Comparison of ENCODE assay signal across 1 cellular context in genomic region chr15:42547926-42548257, GRCh38.
TF ChIP-seq lines count a peak whose summit lies in the region.

No MANE protein-coding gene starts in this region.

TF ChIP-seq in HCT116, 20 proteins besides CTCF, POLR2A, EP300 and RAD21 (continued from another document):
- TF ChIP-seq, protein P1, sequence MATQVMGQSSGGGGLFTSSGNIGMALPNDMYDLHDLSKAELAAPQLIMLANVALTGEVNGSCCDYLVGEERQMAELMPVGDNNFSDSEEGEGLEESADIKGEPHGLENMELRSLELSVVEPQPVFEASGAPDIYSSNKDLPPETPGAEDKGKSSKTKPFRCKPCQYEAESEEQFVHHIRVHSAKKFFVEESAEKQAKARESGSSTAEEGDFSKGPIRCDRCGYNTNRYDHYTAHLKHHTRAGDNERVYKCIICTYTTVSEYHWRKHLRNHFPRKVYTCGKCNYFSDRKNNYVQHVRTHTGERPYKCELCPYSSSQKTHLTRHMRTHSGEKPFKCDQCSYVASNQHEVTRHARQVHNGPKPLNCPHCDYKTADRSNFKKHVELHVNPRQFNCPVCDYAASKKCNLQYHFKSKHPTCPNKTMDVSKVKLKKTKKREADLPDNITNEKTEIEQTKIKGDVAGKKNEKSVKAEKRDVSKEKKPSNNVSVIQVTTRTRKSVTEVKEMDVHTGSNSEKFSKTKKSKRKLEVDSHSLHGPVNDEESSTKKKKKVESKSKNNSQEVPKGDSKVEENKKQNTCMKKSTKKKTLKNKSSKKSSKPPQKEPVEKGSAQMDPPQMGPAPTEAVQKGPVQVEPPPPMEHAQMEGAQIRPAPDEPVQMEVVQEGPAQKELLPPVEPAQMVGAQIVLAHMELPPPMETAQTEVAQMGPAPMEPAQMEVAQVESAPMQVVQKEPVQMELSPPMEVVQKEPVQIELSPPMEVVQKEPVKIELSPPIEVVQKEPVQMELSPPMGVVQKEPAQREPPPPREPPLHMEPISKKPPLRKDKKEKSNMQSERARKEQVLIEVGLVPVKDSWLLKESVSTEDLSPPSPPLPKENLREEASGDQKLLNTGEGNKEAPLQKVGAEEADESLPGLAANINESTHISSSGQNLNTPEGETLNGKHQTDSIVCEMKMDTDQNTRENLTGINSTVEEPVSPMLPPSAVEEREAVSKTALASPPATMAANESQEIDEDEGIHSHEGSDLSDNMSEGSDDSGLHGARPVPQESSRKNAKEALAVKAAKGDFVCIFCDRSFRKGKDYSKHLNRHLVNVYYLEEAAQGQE (IDR thresholded peaks at IDR 0.05; ENCODE audit: low read depth), result no peak
- TF ChIP-seq JUND (IDR thresholded peaks at IDR 0.05) (no peak), CBX3 (IDR thresholded peaks at IDR 0.05; ENCODE audit: low read depth) (no peak), SIN3A (IDR thresholded peaks at IDR 0.05; ENCODE audit: low read depth) (no peak), YY1 (IDR thresholded peaks at IDR 0.05; ENCODE audit: extremely low read depth, insufficient replicate concordance, low read depth, low read length) (no peak), EZH2phosphoT487 (IDR thresholded peaks at IDR 0.05; ENCODE audit: borderline replicate concordance) (no peak), TCF7L2 (IDR thresholded peaks at IDR 0.05; ENCODE audit: borderline replicate concordance, extremely low read depth, insufficient read depth, insufficient read length) (no peak), ZFX (IDR thresholded peaks at IDR 0.05) (no peak), SRF (IDR thresholded peaks at IDR 0.05; ENCODE audit: low read depth) (no peak), FOSL1 (IDR thresholded peaks at IDR 0.05; ENCODE audit: low read depth) (no peak)
- TF ChIP-seq, protein P2, sequence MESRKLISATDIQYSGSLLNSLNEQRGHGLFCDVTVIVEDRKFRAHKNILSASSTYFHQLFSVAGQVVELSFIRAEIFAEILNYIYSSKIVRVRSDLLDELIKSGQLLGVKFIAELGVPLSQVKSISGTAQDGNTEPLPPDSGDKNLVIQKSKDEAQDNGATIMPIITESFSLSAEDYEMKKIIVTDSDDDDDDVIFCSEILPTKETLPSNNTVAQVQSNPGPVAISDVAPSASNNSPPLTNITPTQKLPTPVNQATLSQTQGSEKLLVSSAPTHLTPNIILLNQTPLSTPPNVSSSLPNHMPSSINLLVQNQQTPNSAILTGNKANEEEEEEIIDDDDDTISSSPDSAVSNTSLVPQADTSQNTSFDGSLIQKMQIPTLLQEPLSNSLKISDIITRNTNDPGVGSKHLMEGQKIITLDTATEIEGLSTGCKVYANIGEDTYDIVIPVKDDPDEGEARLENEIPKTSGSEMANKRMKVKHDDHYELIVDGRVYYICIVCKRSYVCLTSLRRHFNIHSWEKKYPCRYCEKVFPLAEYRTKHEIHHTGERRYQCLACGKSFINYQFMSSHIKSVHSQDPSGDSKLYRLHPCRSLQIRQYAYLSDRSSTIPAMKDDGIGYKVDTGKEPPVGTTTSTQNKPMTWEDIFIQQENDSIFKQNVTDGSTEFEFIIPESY (IDR thresholded peaks at IDR 0.05; ENCODE audit: extremely low read depth, insufficient replicate concordance, low read length), result no peak
- TF ChIP-seq, protein P3, sequence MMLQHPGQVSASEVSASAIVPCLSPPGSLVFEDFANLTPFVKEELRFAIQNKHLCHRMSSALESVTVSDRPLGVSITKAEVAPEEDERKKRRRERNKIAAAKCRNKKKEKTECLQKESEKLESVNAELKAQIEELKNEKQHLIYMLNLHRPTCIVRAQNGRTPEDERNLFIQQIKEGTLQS (IDR thresholded peaks at IDR 0.05), result no peak
